In genomic region chr2:199485732-199486335, GRCh38 we compare ENCODE assay signal across 8 cellular contexts. TPM values are rescaled to one million over a fixed set of nuclear protein-coding genes. Genes with fewer than 3 reads are reported as not detected.
DNase-seq lines count a peak whose midpoint lies in the region; ATAC-seq, FAIRE-seq and TF ChIP-seq lines count a peak whose summit lies in the region.

No MANE protein-coding gene starts in this region.

- no peak overlapping the region for H3K27ac ChIP-seq in endothelial cell of umbilical vein (ENCODE audit: insufficient read depth, low read depth, low read length)

- no peaks in the 10 kb centered on the region for H3K36me3 ChIP-seq in MG63
- no peaks in the 10 kb centered on the region for H3K36me3 ChIP-seq in endothelial cell of umbilical vein (ENCODE audit: control insufficient read depth in 2 of 2, extremely low read depth in 1 of 2, insufficient read depth in 2 of 2, low read length in 2 of 2)

- peak; percentile 57 for FAIRE-seq in endothelial cell of umbilical vein (lab: Jason Lieb, UNC)

- no peaks in the 10 kb centered on the region for H3K27me3 ChIP-seq in MG63
- H3K27me3 ChIP-seq in endothelial cell of umbilical vein (ENCODE audit: control insufficient read depth in 2 of 2, insufficient read depth in 2 of 2, low read length in 2 of 2): no peaks in the 10 kb centered on the region

- no peak overlapping the region for H3K4me3 ChIP-seq in MG63
- no peak overlapping the region for H3K4me3 ChIP-seq in endothelial cell of umbilical vein (replicated peaks in 1 of 3; ENCODE audit: insufficient read depth in 1 of 3, low read depth in 1 of 3, low read length in 3 of 3)

- H3K4me2 ChIP-seq in endothelial cell of umbilical vein (ENCODE audit: insufficient read depth, low read length): no peak overlapping the region

- no peaks in the 10 kb centered on the region for H3K79me2 ChIP-seq in endothelial cell of umbilical vein (ENCODE audit: control insufficient read depth, insufficient read depth, low read length)

- intact Hi-C loops in endothelial cell of umbilical vein (cut with micrococcal nuclease): loop anchor here (1.0 to 5.0 kb wide), 3 partner anchors 251 to 1177 kb away; no protein-coding TSS in a partner anchor

- DNase-seq in DMS114 treated with DMSO at 0.1 percent for 48 hours (lab: John Stamatoyannopoulos, UW; ENCODE audit: unreplicated experiment) (peak; percentile 67), MG63 (peak; percentile 56), SK-MEL-5 (ENCODE audit: low read depth, low spot score) (peak; percentile 81), endothelial cell of umbilical vein (ENCODE audit: low read depth, low spot score) (peak; percentile 43), nucleus accumbens (lab: John Stamatoyannopoulos, UW) (peak in 31 of 56 donors; percentile 6 to 61 (median 28))
- DNase-seq in central memory CD4-positive, alpha-beta T cell: no peak

- H3K9me3 ChIP-seq in MG63: no peaks in the 10 kb centered on the region
- H3K9me3 ChIP-seq in endothelial cell of umbilical vein (replicated peaks; ENCODE audit: control insufficient read depth, insufficient read depth, low read length): no peaks in the 10 kb centered on the region

- H2AFZ ChIP-seq in endothelial cell of umbilical vein (ENCODE audit: low read depth, low read length): no peak overlapping the region

- TF ChIP-seq CTCF in endothelial cell of umbilical vein (IDR thresholded peaks at IDR 0.05; ENCODE audit: extremely low read depth in 1 of 2, insufficient read depth in 1 of 2, low read depth in 1 of 2, low read length in 2 of 2): peak; percentile 41 to 70

- no peaks in the 10 kb centered on the region for H4K20me1 ChIP-seq in endothelial cell of umbilical vein (replicated peaks; ENCODE audit: control insufficient read depth, extremely low read depth, insufficient read depth, low read length)

- no TSS peak for BruUV-seq in endothelial cell of umbilical vein (replicated peaks; lab: Mats Ljungman, UMichigan)

- no peak for TF ChIP-seq POLR2A in endothelial cell of umbilical vein (IDR thresholded peaks at IDR 0.05; ENCODE audit: low read depth, low read length)

- POLR2A ChIA-PET in endothelial cell of umbilical vein (lab: Charles Lee): no interaction called here

- peak; percentile 66 for ATAC-seq in GM19372 (IDR thresholded peaks at IDR 0.05; ENCODE audit: low read depth, unreplicated experiment)
- no peak for ATAC-seq in esophagus mucosa

- in situ Hi-C loops in SK-MEL-5 (cut with HindIII; ENCODE audit: low pct_unique_long_range_greater_than_20kb, low sequenced_read_pairs): no loop called here

- no peaks in the 10 kb centered on the region for H3K4me1 ChIP-seq in endothelial cell of umbilical vein (ENCODE audit: control insufficient read depth, extremely low read depth, insufficient read depth, low read length)

- CTCF ChIA-PET in endothelial cell of umbilical vein (lab: Charles Lee): interaction anchor here (0.6 to 8.7 kb wide), 11 partner anchors 9 to 1176 kb away, joined by 3 to 317 read pairs (median 4); no protein-coding TSS in a partner anchor

- no peaks in the 10 kb centered on the region for H3K9me1 ChIP-seq in endothelial cell of umbilical vein (replicated peaks; ENCODE audit: control insufficient read depth, extremely low read depth, insufficient read depth, low read length)

- H3K9ac ChIP-seq in endothelial cell of umbilical vein (replicated peaks; ENCODE audit: extremely low read depth, insufficient read depth, low read length): no peak overlapping the region

- dilution Hi-C loops in endothelial cell of umbilical vein (cut with MboI; ENCODE audit: extremely low pct_ligation_motif_present, low sequenced_read_pairs): no loop called here

TF ChIP-seq in endothelial cell of umbilical vein, 7 proteins besides CTCF, POLR2A, EP300 and RAD21:
- TF ChIP-seq MYC (IDR thresholded peaks at IDR 0.05; ENCODE audit: low read depth, low read length) (no peak), FOS (IDR thresholded peaks at IDR 0.05; ENCODE audit: borderline replicate concordance, insufficient read depth, low read length) (no peak), EZH2 (IDR thresholded peaks at IDR 0.05; ENCODE audit: borderline replicate concordance, low read depth, low read length, severe bottlenecking) (no peak), MAX (IDR thresholded peaks at IDR 0.05; ENCODE audit: insufficient read depth, insufficient read length) (no peak), POLR2AphosphoS5 (IDR thresholded peaks at IDR 0.05; ENCODE audit: insufficient read depth, low read depth, low read length) (no peak), JUN (IDR thresholded peaks at IDR 0.05; ENCODE audit: borderline replicate concordance, insufficient read depth, insufficient read length, low read depth) (no peak), GATA2 (IDR thresholded peaks at IDR 0.05; ENCODE audit: insufficient read depth, insufficient read length, low read depth, low read length) (no peak)

RNA-seq across cellular contexts. Expression of gene SATB2, which starts 28.1 kb away (rescaled TPM):
- 3.4 and 5.1 TPM in 2 replicates for total RNA-seq in MG63 (2014; rRNA removed; shearing (Covaris generic); ENCODE audit: low replicate concordance)
- 5.6 and 7.4 TPM in 2 replicates for total RNA-seq in SK-MEL-5 (2014; rRNA removed; shearing (Covaris generic))
- 10.4 and 18.5 TPM in 2 replicates for polyA plus RNA-seq in SK-MEL-5 (2015; cell fraction: cytosol; rRNA removed)
- polyA plus RNA-seq in SK-MEL-5 (2015; cell fraction: nucleus; rRNA removed): 14.3 and 17.6 TPM in 2 replicates
- total RNA-seq in endothelial cell of umbilical vein (1.1 and 1.6 TPM in 2 replicates), esophagus mucosa (1.1 TPM)
- 0.47 and 0.62 TPM in 2 replicates for polyA plus RNA-seq in endothelial cell of umbilical vein
- polyA plus RNA-seq in endothelial cell of umbilical vein (2011; cell fraction: cytosol; rRNA removed): 0.38 and 0.40 TPM in 2 replicates
- 4.6 and 5.0 TPM in 2 replicates for polyA plus RNA-seq in endothelial cell of umbilical vein (2011; cell fraction: nucleus; rRNA removed)
- polyA plus RNA-seq in endothelial cell of umbilical vein (2012): 0.37 and 0.59 TPM in 2 replicates
- polyA minus RNA-seq in endothelial cell of umbilical vein: 1.3 and 5.5 TPM in 2 replicates
- 3.3 TPM for polyA minus RNA-seq in endothelial cell of umbilical vein (2011; cell fraction: cytosol; rRNA and poly(A)+ RNA removed)
- polyA minus RNA-seq in endothelial cell of umbilical vein (2011; cell fraction: nucleus; rRNA and poly(A)+ RNA removed): 2.8 and 4.7 TPM in 2 replicates
